ENCODE assay signal across 22 cellular contexts in genomic region chr9:124062172-124062571, GRCh38. TPM values are rescaled to one million over a fixed set of nuclear protein-coding genes. Genes with fewer than 3 reads are reported as not detected.
DNase-seq lines count a peak whose midpoint lies in the region; ATAC-seq and TF ChIP-seq lines count a peak whose summit lies in the region.
"Had no signal": no experiment of that assay in that cellular context is flagged by ENCODE, and none has a peak within 500 bp of the region (broad histone marks: within the 10 kb centered on the region; RNA-seq: fewer than 3 reads in every experiment).

No MANE protein-coding gene starts in this region.

- H3K18ac ChIP-seq in H9 (ENCODE audit: insufficient read length, low read depth, low read length), result no peak overlapping the region

- no peak overlapping the region for H4K91ac ChIP-seq in H9 (ENCODE audit: insufficient read length, low read depth, low read length)

- no peaks in the 10 kb centered on the region for H3K79me2 ChIP-seq in H9 (ENCODE audit: insufficient read depth, low read length)
- H3K79me2 ChIP-seq: parathyroid adenoma had no signal

- WGBS in H9 (ENCODE audit: extremely low coverage, insufficient read length, low lambda C conversion rate), result no CpG with 5 or more reads among the region's 2 CpGs

- TF ChIP-seq CTCF in H9 (conservative IDR thresholded peaks at IDR 0.05), result peak; percentile 58
- 0 out of 2 replicates have a peak, but pooled peaks have one; percentile 10 for TF ChIP-seq CTCF in VCaP (conservative IDR thresholded peaks at IDR 0.05)
- peak; percentile 10 for TF ChIP-seq CTCF in kidney epithelial cell (IDR thresholded peaks at IDR 0.05; ENCODE audit: insufficient read depth, low read length, poor library complexity, severe bottlenecking)

- H4K8ac ChIP-seq in H9 (replicated peaks; ENCODE audit: insufficient read length, low read depth, low read length), result no peak overlapping the region

- H3K9me3 ChIP-seq in H9 (ENCODE audit: control insufficient read depth, low read depth, low read length), result no peaks in the 10 kb centered on the region
- H3K9me3 ChIP-seq: ascending aorta, esophagus squamous epithelium, HAP-1, left lung, spleen had no signal

- no peak overlapping the region for H2BK120ac ChIP-seq in H9 (ENCODE audit: low read depth, low read length, poor library complexity, severe bottlenecking)

- H2BK5ac ChIP-seq in H9 (ENCODE audit: insufficient read length, low read length), result no peak overlapping the region

- H3K27me3 ChIP-seq in H9 (ENCODE audit: insufficient read depth, low read length) (no peaks in the 10 kb centered on the region), kidney epithelial cell (ENCODE audit: control insufficient read depth, insufficient read depth, low read length) (peaks cover 10% of the 10 kb centered on the region)
- H3K27me3 ChIP-seq: ascending aorta, dorsolateral prefrontal cortex had no signal

- ATAC-seq in GM18907 (IDR thresholded peaks at IDR 0.05; ENCODE audit: unreplicated experiment), result no peak
- ATAC-seq in HG02870 (IDR thresholded peaks at IDR 0.05; ENCODE audit: unreplicated experiment), result no peak
- ATAC-seq: left lung had no signal

- no peaks in the 10 kb centered on the region for H3K36me3 ChIP-seq in kidney epithelial cell (ENCODE audit: control insufficient read depth, insufficient read depth, low read length)
- H3K36me3 ChIP-seq: ascending aorta, esophagus squamous epithelium, HAP-1, left lung, spleen had no signal

- H3K4me3 ChIP-seq in kidney epithelial cell (ENCODE audit: low read depth, low read length), result no peak overlapping the region
- H3K4me3 ChIP-seq: ascending aorta, dorsolateral prefrontal cortex, esophagus squamous epithelium, HAP-1, left lung, spleen had no signal

- H3K4me1 Mint-ChIP-seq in H9, result no peaks in the 10 kb centered on the region

- no peak overlapping the region for H3K4me3 Mint-ChIP-seq in H9
- H3K4me3 Mint-ChIP-seq: CD4-positive, alpha-beta T cell had no signal

- peak; percentile 10 for DNase-seq in DMS 273 (lab: John Stamatoyannopoulos, UW; ENCODE audit: unreplicated experiment)
- no peak for DNase-seq in DMS 273 treated with DMSO at 0.1 percent for 48 hours (lab: John Stamatoyannopoulos, UW)
- no peak for DNase-seq in H9
- DNase-seq in kidney epithelial cell (ENCODE audit: low read depth), result no peak
- DNase-seq in superior temporal gyrus (ENCODE audit: extremely low spot score), result no peak
- DNase-seq: 8988T; activated effector memory CD4-positive, alpha-beta T cell treated with anti-CD3 and anti-CD28 coated beads, Interleukin-2, amount 50 U/mL, for 16 hours; CD4-positive, alpha-beta T cell; dorsolateral prefrontal cortex; esophagus squamous epithelium; KBM-7; left lung; NCI-H146; NCI-H446 treated with DMSO at 0.1 percent for 48 hours; spleen; SW 1271 had no signal

- H2BK15ac ChIP-seq in H9 (ENCODE audit: low read depth, low read length), result no peak overlapping the region

- no peaks in the 10 kb centered on the region for H3K79me1 ChIP-seq in H9 (ENCODE audit: insufficient read depth, low read depth, low read length, poor library complexity, severe bottlenecking)

- no peaks in the 10 kb centered on the region for H3K4me1 ChIP-seq in H9 (ENCODE audit: insufficient read depth, low read length)
- H3K4me1 ChIP-seq: ascending aorta, esophagus squamous epithelium, HAP-1, left lung, parathyroid adenoma, spleen had no signal

- no peak overlapping the region for H3K23ac ChIP-seq in H9 (ENCODE audit: insufficient read length, low read depth, low read length)

- no peaks in the 10 kb centered on the region for H4K20me1 ChIP-seq in H9 (ENCODE audit: control insufficient read depth, insufficient read depth, insufficient read length)

- no peak overlapping the region for H3K27ac Mint-ChIP-seq in H9
- H3K27ac Mint-ChIP-seq: CD4-positive, alpha-beta T cell had no signal

- H3K9me3 Mint-ChIP-seq in H9, result no peaks in the 10 kb centered on the region
- H3K9me3 Mint-ChIP-seq: CD4-positive, alpha-beta T cell had no signal

- no peaks in the 10 kb centered on the region for H3K36me3 Mint-ChIP-seq in H9 (ENCODE audit: insufficient read depth in 1 of 3, low read depth in 3 of 3)

- H3K4me2 ChIP-seq in H9 (ENCODE audit: insufficient read depth, insufficient read length, low read length), result no peak overlapping the region

- no peak overlapping the region for H4K5ac ChIP-seq in H9 (ENCODE audit: insufficient read length, low read depth, low read length)

- no peak overlapping the region for H2BK12ac ChIP-seq in H9 (ENCODE audit: insufficient read length, low read depth, low read length)

- H3K9ac ChIP-seq in H9 (ENCODE audit: extremely low read depth, insufficient read length, low read length), result no peak overlapping the region
- H3K9ac ChIP-seq: parathyroid adenoma had no signal

- no peak overlapping the region for H2BK20ac ChIP-seq in H9 (ENCODE audit: low read depth, low read length, poor library complexity, severe bottlenecking)

- H2AFZ ChIP-seq in H9 (ENCODE audit: low read length), result no peak overlapping the region
- H2AFZ ChIP-seq: parathyroid adenoma had no signal

- H3K27ac ChIP-seq in H9 (ENCODE audit: insufficient read length, low read depth, low read length) (no peak overlapping the region), VCaP (no peak overlapping the region)
- H3K27ac ChIP-seq: ascending aorta, dorsolateral prefrontal cortex, esophagus squamous epithelium, left lung, parathyroid adenoma, spleen had no signal

- H3K27me3 Mint-ChIP-seq in H9 (ENCODE audit: low read depth), result peaks cover 24% of the 10 kb centered on the region

- no peaks in the 10 kb centered on the region for H3K23me2 ChIP-seq in H9 (ENCODE audit: insufficient read length, low read depth, low read length, poor library complexity, severe bottlenecking)

- no peak overlapping the region for H3K14ac ChIP-seq in H9 (ENCODE audit: insufficient read depth, low read length)

- H3K4ac ChIP-seq in H9 (ENCODE audit: low read depth, low read length), result no peak overlapping the region

- no peak overlapping the region for H3K56ac ChIP-seq in H9 (ENCODE audit: insufficient read length, low read depth, low read length)

- H2AK5ac ChIP-seq in H9 (ENCODE audit: insufficient read length, low read length), result no peak overlapping the region

- H3T11ph ChIP-seq in H9 (ENCODE audit: low read length), result no peak overlapping the region

RNA-seq across cellular contexts. Expression of gene LHX2, which starts 50.6 kb away (rescaled TPM):
- total RNA-seq in H9 (2021), result not detected in 2 replicates
- not detected in 2 replicates for total RNA-seq in kidney epithelial cell
- total RNA-seq: ascending aorta, left lung had no signal
